In the genomic region with DNA sequence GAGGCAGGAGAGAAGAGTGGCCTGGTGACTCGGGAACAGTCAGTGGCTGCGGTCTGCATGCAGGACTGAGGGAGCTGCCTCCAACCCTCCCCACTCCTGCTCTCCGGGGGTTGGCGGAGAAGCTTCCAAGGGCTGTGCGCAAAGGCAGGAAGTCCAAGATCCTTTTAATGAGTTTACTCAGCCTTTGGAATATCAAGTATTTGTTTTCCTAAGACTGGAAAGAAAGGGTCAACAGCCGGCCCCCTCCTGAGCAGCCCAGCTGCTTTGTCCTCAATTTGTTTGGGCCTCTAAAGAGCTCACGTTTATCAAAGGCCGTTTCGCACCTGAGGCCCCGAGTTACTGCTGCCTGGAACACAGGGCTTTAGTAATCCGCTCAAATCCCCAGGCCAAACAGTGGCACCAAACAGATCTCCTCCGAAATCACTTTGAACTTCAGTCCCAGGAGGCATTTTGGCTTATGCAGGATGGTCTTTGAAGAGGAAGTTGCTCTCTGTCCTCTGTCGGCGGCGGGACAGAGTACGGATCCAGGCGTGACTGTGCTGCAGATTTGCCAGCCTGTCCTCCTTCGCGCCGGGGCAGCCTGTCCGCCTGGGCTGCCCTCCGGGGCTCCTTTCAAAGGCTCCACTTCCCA, we compare ENCODE assay signal across 17 cellular contexts.
A peak's percentile ranks its signal among the peaks of the same experiment; 100 is the strongest.
DNase-seq lines count a peak whose midpoint lies in the region; ATAC-seq, FAIRE-seq and TF ChIP-seq lines count a peak whose summit lies in the region.
"Had no signal": no experiment of that assay in that cellular context is flagged by ENCODE, and none has a peak within 500 bp of the region (broad histone marks: within the 10 kb centered on the region; RNA-seq: fewer than 3 reads in every experiment).

No MANE protein-coding gene starts in this region.

- H3K9me3 ChIP-seq in liver (ENCODE audit: control insufficient read depth in 4 of 4, low read length in 3 of 4) (peaks cover 0 to 5% (median 1%) of the 10 kb centered on the region in 4 donors), SJCRH30 (replicated peaks) (no peaks in the 10 kb centered on the region)
- H3K9me3 ChIP-seq: colonic mucosa, ovary, thoracic aorta had no signal

- peaks cover 7% of the 10 kb centered on the region for H3K9me3 Mint-ChIP-seq in activated naive CD8-positive, alpha-beta T cell treated with anti-CD3 and anti-CD28 coated beads, Interleukin-2, amount 50 U/mL, for 24 hours

- H3K4me1 ChIP-seq in liver (ENCODE audit: control insufficient read depth in 4 of 4, insufficient read depth in 4 of 4, low read length in 3 of 4) (peaks cover 5 to 32% (median 27%) of the 10 kb centered on the region in 4 donors), SJCRH30 (no peaks in the 10 kb centered on the region)
- H3K4me1 ChIP-seq: colonic mucosa had no signal

- DNase-seq in COLO668 (lab: John Stamatoyannopoulos, UW; ENCODE audit: unreplicated experiment) (peak; percentile 69), NCI-H1092 treated with DMSO at 0.1 percent for 48 hours (lab: John Stamatoyannopoulos, UW) (peak; percentile 49), NCI-H2081 (lab: John Stamatoyannopoulos, UW) (no peak), GM12892 (ENCODE audit: insufficient read length) (no peak), SJCRH30 (no peak)
- DNase-seq in activated naive CD8-positive, alpha-beta T cell treated with anti-CD3 and anti-CD28 coated beads, Interleukin-2, amount 50 U/mL, for 24 hours: no peak
- DNase-seq: activated CD4-positive, alpha-beta T cell treated with anti-CD3 and anti-CD28 coated beads for 4 hours; activated T-cell treated with anti-CD3 and anti-CD28 coated beads, Interleukin-2, amount 50 U/mL, for 48 hours; colonic mucosa; hippocampal formation; NCI-H446 treated with DMSO at 0.1 percent for 48 hours; ovary had no signal

- H3K27ac ChIP-seq in VCaP: peak overlapping the region; percentile 99
- no peak overlapping the region for H3K27ac ChIP-seq in liver (ENCODE audit: low read depth in 1 of 2, low read length in 2 of 2)
- H3K27ac ChIP-seq in SJCRH30: no peak overlapping the region
- H3K27ac ChIP-seq: colonic mucosa, ovary, RWPE1, thoracic aorta had no signal

- no peak overlapping the region for H3K27ac Mint-ChIP-seq in activated naive CD8-positive, alpha-beta T cell treated with anti-CD3 and anti-CD28 coated beads, Interleukin-2, amount 50 U/mL, for 24 hours
- H3K27ac Mint-ChIP-seq: memory B cell had no signal

- FAIRE-seq in GM12892 (lab: Jason Lieb, UNC): no peak

- no peak for ATAC-seq in activated naive CD8-positive, alpha-beta T cell treated with anti-CD3 and anti-CD28 coated beads, Interleukin-2, amount 50 U/mL, for 24 hours

- 13% methylated on average over 22 of the region's 22 CpGs for WGBS in liver

- H3K4me3 ChIP-seq in liver (ENCODE audit: low read depth in 1 of 3, low read length in 3 of 3) (no peak overlapping the region), SJCRH30 (no peak overlapping the region)
- H3K4me3 ChIP-seq: colonic mucosa, ovary, thoracic aorta had no signal

- no peak overlapping the region for H3K9ac ChIP-seq in liver (ENCODE audit: low read depth in 1 of 2, low read length in 2 of 2)

- no peak for TF ChIP-seq POLR2A in GM12892 (IDR thresholded peaks at IDR 0.05; ENCODE audit: low read depth, low read length)

- H3K4me3 Mint-ChIP-seq in activated naive CD8-positive, alpha-beta T cell treated with anti-CD3 and anti-CD28 coated beads, Interleukin-2, amount 50 U/mL, for 24 hours: no peak overlapping the region
- H3K4me3 Mint-ChIP-seq: memory B cell had no signal

- H3K27me3 ChIP-seq in liver (ENCODE audit: control insufficient read depth in 4 of 4, insufficient read depth in 4 of 4, low read length in 3 of 4) (no peaks in the 10 kb centered on the region), SJCRH30 (no peaks in the 10 kb centered on the region)
- H3K27me3 ChIP-seq: ovary had no signal

- no peaks in the 10 kb centered on the region for H3K36me3 Mint-ChIP-seq in activated naive CD8-positive, alpha-beta T cell treated with anti-CD3 and anti-CD28 coated beads, Interleukin-2, amount 50 U/mL, for 24 hours (ENCODE audit: low read depth)
- H3K36me3 Mint-ChIP-seq: memory B cell had no signal

- TF ChIP-seq RAD21 in liver (IDR thresholded peaks at IDR 0.05): no peak

- H3K27me3 Mint-ChIP-seq in activated naive CD8-positive, alpha-beta T cell treated with anti-CD3 and anti-CD28 coated beads, Interleukin-2, amount 50 U/mL, for 24 hours: peaks cover 36% of the 10 kb centered on the region

- no peak for TF ChIP-seq CTCF in VCaP (conservative IDR thresholded peaks at IDR 0.05)
- no peak for TF ChIP-seq CTCF in liver (IDR thresholded peaks at IDR 0.05; ENCODE audit: low read depth, low read length, missing input control)

- no peaks in the 10 kb centered on the region for H3K36me3 ChIP-seq in liver (ENCODE audit: control insufficient read depth in 4 of 4, insufficient read depth in 3 of 4, low read depth in 1 of 4, low read length in 3 of 4)
- H3K36me3 ChIP-seq in SJCRH30: no peaks in the 10 kb centered on the region
- H3K36me3 ChIP-seq: colonic mucosa, ovary, thoracic aorta had no signal

- no peaks in the 10 kb centered on the region for H3K4me1 Mint-ChIP-seq in activated naive CD8-positive, alpha-beta T cell treated with anti-CD3 and anti-CD28 coated beads, Interleukin-2, amount 50 U/mL, for 24 hours

TF ChIP-seq in liver, 16 proteins besides CTCF, POLR2A, EP300 and RAD21:
- TF ChIP-seq SP1 (IDR thresholded peaks at IDR 0.05): peak; percentile 40
- TF ChIP-seq HNF4A (conservative IDR thresholded peaks at IDR 0.05): peak; percentile 63 to 80
- no peak for TF ChIP-seq GABPA (IDR thresholded peaks at IDR 0.05 in 1 of 2, conservative IDR thresholded peaks at IDR 0.05 in 1 of 2)
- peak in 1 of 2 donors; percentile 44 for TF ChIP-seq RXRA (IDR thresholded peaks at IDR 0.05)

Comparison
In these comparisons a context has a peak if more than half of its experiments do, and no peak if none do; other contexts are left out.
1. DNase-seq: peak in COLO668 (single experiment) and NCI-H1092 treated with DMSO at 0.1 percent for 48 hours (single experiment); none in NCI-H2081 (0 of 2), GM12892 (single experiment), SJCRH30 (0 of 2) and activated naive CD8-positive, alpha-beta T cell treated with anti-CD3 and anti-CD28 coated beads, Interleukin-2, amount 50 U/mL, for 24 hours (single experiment).